In genomic region chr11:65870706-65871681, GRCh38 we compare ENCODE assay signal across 8 cellular contexts. TPM values are rescaled to one million over a fixed set of nuclear protein-coding genes. Genes with fewer than 3 reads are reported as not detected.
DNase-seq lines count a peak whose midpoint lies in the region; ATAC-seq, FAIRE-seq and TF ChIP-seq lines count a peak whose summit lies in the region.
"Had no signal": no experiment of that assay in that cellular context is flagged by ENCODE, and none has a peak within 500 bp of the region (broad histone marks: within the 10 kb centered on the region; RNA-seq: fewer than 3 reads in every experiment).

No MANE protein-coding gene starts in this region.

- no peak for TF ChIP-seq CTCF in mesothelial cell of epicardium (IDR thresholded peaks at IDR 0.05; ENCODE audit: unreplicated experiment)

- H3K27ac ChIP-seq in CD8-positive, alpha-beta memory T cell (ENCODE audit: low read depth, low read length), result no peak overlapping the region

- H3K36me3 Mint-ChIP-seq in CD8-positive, alpha-beta memory T cell, result peaks cover 0 to 14% (median 0%) of the 10 kb centered on the region in 3 donors
- H3K36me3 Mint-ChIP-seq in T-cell, result no peaks in the 10 kb centered on the region
- peaks cover 13% of the 10 kb centered on the region for H3K36me3 Mint-ChIP-seq in mesothelial cell of epicardium

- CTCF ChIA-PET in CD8-positive, alpha-beta memory T cell (lab: Charles Lee), result interaction anchor here (0.7 to 24.5 kb wide), 5 partner anchors 11 to 121 kb away, joined by 3 to 560 read pairs (median 3); partner anchors contain the start of genes CCDC85B, CFL1, CTSW and FIBP
- CTCF ChIA-PET in T-cell (lab: Charles Lee), result interaction anchor here (0.5 to 1.4 kb wide), 4 partner anchors 11 to 1095 kb away, joined by 3 to 12 read pairs (median 3); partner anchors contain the start of gene MUS81 (in 1 of the 2)

- no peak for FAIRE-seq in RCC 7860 (lab: Jason Lieb, UNC)
- FAIRE-seq: small intestine had no signal

- peaks cover 18 to 42% (median 23%) of the 10 kb centered on the region in 3 donors for H3K4me1 Mint-ChIP-seq in CD8-positive, alpha-beta memory T cell
- peaks cover 16 to 28% (median 20%) of the 10 kb centered on the region in 3 donors for H3K4me1 Mint-ChIP-seq in T-cell
- H3K4me1 Mint-ChIP-seq in mesothelial cell of epicardium, result peaks cover 20% of the 10 kb centered on the region

- no peaks in the 10 kb centered on the region for H3K9me3 ChIP-seq in CD8-positive, alpha-beta memory T cell (ENCODE audit: low read length)

- no peaks in the 10 kb centered on the region for H3K27me3 ChIP-seq in CD8-positive, alpha-beta memory T cell (ENCODE audit: insufficient read depth, low read length, poor library complexity, severe bottlenecking)

- H3K4me3 ChIP-seq in CD8-positive, alpha-beta memory T cell (ENCODE audit: low read length), result no peak overlapping the region

- H3K27me3 Mint-ChIP-seq in CD8-positive, alpha-beta memory T cell, result no peaks in the 10 kb centered on the region
- H3K27me3 Mint-ChIP-seq in T-cell (no peaks in the 10 kb centered on the region), mesothelial cell of epicardium (ENCODE audit: low read depth) (no peaks in the 10 kb centered on the region)

- POLR2A ChIA-PET in CD8-positive, alpha-beta memory T cell (lab: Charles Lee), result interaction anchor here (0.5 to 5.2 kb wide), 4 partner anchors 12 to 89 kb away, joined by 3 to 39 read pairs (median 5); partner anchors contain the start of genes CCDC85B, CFL1, FIBP and MUS81
- POLR2A ChIA-PET in T-cell (lab: Charles Lee), result interaction anchor here in 1 of 2 donors (0.6 to 1.3 kb wide), 2 partner anchors 91 to 140 kb away, joined by 4 to 7 read pairs; partner anchors contain the start of gene SART1

- no peaks in the 10 kb centered on the region for H3K9me3 Mint-ChIP-seq in CD8-positive, alpha-beta memory T cell
- H3K9me3 Mint-ChIP-seq in T-cell (no peaks in the 10 kb centered on the region), mesothelial cell of epicardium (no peaks in the 10 kb centered on the region)

- no peaks in the 10 kb centered on the region for H3K36me3 ChIP-seq in CD8-positive, alpha-beta memory T cell (ENCODE audit: insufficient read depth, low read length)

- peaks cover 26% of the 10 kb centered on the region for H3K4me1 ChIP-seq in CD8-positive, alpha-beta memory T cell (ENCODE audit: insufficient read depth, low read length)

- no peak for DNase-seq in CD8-positive, alpha-beta memory T cell
- DNase-seq in T-cell (no peak), mesothelial cell of epicardium (ENCODE audit: low spot score in 2 of 2, unreplicated experiment in 2 of 2) (no peak), kidney tubule cell (ENCODE audit: low spot score) (no peak), RCC 7860 (ENCODE audit: low spot score) (no peak)
- DNase-seq: NCI-H1092, small intestine had no signal

- ATAC-seq in T-cell (replicated peaks in 1 of 4) (no peak), GM21576 (IDR thresholded peaks at IDR 0.05; ENCODE audit: unreplicated experiment) (no peak)

- H3K4me3 Mint-ChIP-seq in CD8-positive, alpha-beta memory T cell, result peak overlapping the region in 6 of 7 donors; percentile 11 to 61 (median 24)
- peak overlapping the region; percentile 9 to 49 (median 13) for H3K4me3 Mint-ChIP-seq in T-cell
- peak overlapping the region; percentile 84 for H3K4me3 Mint-ChIP-seq in mesothelial cell of epicardium

- H3K27ac Mint-ChIP-seq in CD8-positive, alpha-beta memory T cell, result peak overlapping the region in 6 of 8 donors; percentile 12 to 84 (median 60)
- H3K27ac Mint-ChIP-seq in T-cell (peak overlapping the region; percentile 46 to 61), mesothelial cell of epicardium (peak overlapping the region; percentile 92)

RNA-seq across cellular contexts. Expression of gene EFEMP2, which starts 1.6 kb away (rescaled TPM):
- total RNA-seq in CD8-positive, alpha-beta memory T cell, result 1 to 10 TPM; 3.9 to 4.0 TPM
- polyA plus RNA-seq in CD8-positive, alpha-beta memory T cell, result 0.23 TPM
- total RNA-seq in T-cell, result 10 to 100 TPM in 3 of 5 donors, 1 to 10 TPM in 2; 7.0 to 14.1 (median 10.2) TPM
- total RNA-seq in mesothelial cell of epicardium, result 203 to 216 TPM (median 211 TPM) in 3 replicates

RNA-seq across cellular contexts. Expression of gene CTSW, which starts 8.6 kb away (rescaled TPM):
- 10 to 100 TPM; 40.9 to 44.3 TPM for total RNA-seq in CD8-positive, alpha-beta memory T cell
- polyA plus RNA-seq in CD8-positive, alpha-beta memory T cell, result 1,046 TPM
- total RNA-seq in T-cell (100 to 1,000 TPM in 1 of 5 donors, 10 to 100 TPM in 4; 45.3 to 127 (median 66.4) TPM), mesothelial cell of epicardium (not detected in 3 replicates)

RNA-seq across cellular contexts. Expression of gene MUS81, which starts 10.8 kb away (rescaled TPM):
- total RNA-seq in CD8-positive, alpha-beta memory T cell, result 10 to 100 TPM; 84.7 to 85.8 TPM
- polyA plus RNA-seq in CD8-positive, alpha-beta memory T cell, result 35.2 TPM
- total RNA-seq in T-cell (100 to 1,000 TPM in 2 of 5 donors, 10 to 100 TPM in 3; 55.5 to 118 (median 95.6) TPM), mesothelial cell of epicardium (73.3 to 74.9 TPM (median 73.7 TPM) in 3 replicates)

RNA-seq across cellular contexts. Expression of gene CFL1, which starts 13.0 kb away (rescaled TPM):
- total RNA-seq in CD8-positive, alpha-beta memory T cell, result 1,000 to 10,000 TPM; 1,172 to 1,226 TPM
- 3,347 TPM for polyA plus RNA-seq in CD8-positive, alpha-beta memory T cell
- total RNA-seq in T-cell (100 to 1,000 TPM; 584 to 761 (median 636) TPM), mesothelial cell of epicardium (730 to 758 TPM (median 736 TPM) in 3 replicates)

RNA-seq across cellular contexts. Expression of gene FIBP, which starts 17.3 kb away (rescaled TPM):
- 100 to 1,000 TPM; 121 to 123 TPM for total RNA-seq in CD8-positive, alpha-beta memory T cell
- 78.6 TPM for polyA plus RNA-seq in CD8-positive, alpha-beta memory T cell
- total RNA-seq in T-cell (10 to 100 TPM; 30.2 to 47.1 (median 39.2) TPM), mesothelial cell of epicardium (62.4 to 63.9 TPM (median 62.9 TPM) in 3 replicates)

Comparison
In these comparisons a context has a peak if more than half of its experiments do, and no peak if none do; other contexts are left out.
1. H3K4me3 Mint-ChIP-seq: peak in every context shown above with its lines; median percentile 84 in mesothelial cell of epicardium; 24 in CD8-positive, alpha-beta memory T cell; 13 in T-cell.
2. RNA of gene EFEMP2, which starts 1.6 kb away (total RNA-seq): 203 to 216 TPM in mesothelial cell of epicardium; 7.0 to 14.1 TPM in T-cell and 3.9 to 4.0 TPM in CD8-positive, alpha-beta memory T cell; every median in the first group is over 10 times any median in the second.
3. RNA of gene CTSW, which starts 8.6 kb away (total RNA-seq): 45.3 to 127 TPM in T-cell and 40.9 to 44.3 TPM in CD8-positive, alpha-beta memory T cell; not detected in mesothelial cell of epicardium; every median in the first group is over 10 times any median in the second.
4. Peak in every context shown above with its lines, with median percentiles within 50 percentile points of each other: H3K27ac Mint-ChIP-seq.